Comparison of ENCODE assay signal across 9 cellular contexts in genomic region chr7:151863386-151864079, GRCh38. TPM values are rescaled to one million over a fixed set of nuclear protein-coding genes. Genes with fewer than 3 reads are reported as not detected.
DNase-seq lines count a peak whose midpoint lies in the region; ATAC-seq and TF ChIP-seq lines count a peak whose summit lies in the region.
"Had no signal": no experiment of that assay in that cellular context is flagged by ENCODE, and none has a peak within 500 bp of the region (broad histone marks: within the 10 kb centered on the region; RNA-seq: fewer than 3 reads in every experiment).

No MANE protein-coding gene starts in this region.

- no peaks in the 10 kb centered on the region for H3K9me3 Mint-ChIP-seq in GM23338

- TF ChIP-seq POLR2A in stomach (IDR thresholded peaks at IDR 0.05) = no peak

- H3F3A ChIP-seq in DOHH2 (ENCODE audit: control insufficient read depth, insufficient read depth) (no peaks in the 10 kb centered on the region), GM23338 (replicated peaks; ENCODE audit: low read depth) (no peaks in the 10 kb centered on the region)

- H3K79me2 ChIP-seq in DOHH2 (ENCODE audit: control insufficient read depth, low read length) = no peaks in the 10 kb centered on the region
- H3K79me2 ChIP-seq in GM23338 (replicated peaks; ENCODE audit: insufficient read depth) = no peaks in the 10 kb centered on the region
- no peaks in the 10 kb centered on the region for H3K79me2 ChIP-seq in mesendoderm (ENCODE audit: control insufficient read depth, insufficient read depth, low read length)

- H4K8ac ChIP-seq in mesendoderm (ENCODE audit: low read depth, low read length) = no peak overlapping the region

- H3K36me3 Mint-ChIP-seq in GM23338 (ENCODE audit: low read depth) = no peaks in the 10 kb centered on the region

- no peak overlapping the region for H3K4ac ChIP-seq in mesendoderm (ENCODE audit: low read depth, low read length)

- no peak overlapping the region for H3K9ac ChIP-seq in mesendoderm (ENCODE audit: low read length)

- H3K36me3 ChIP-seq in DOHH2 (ENCODE audit: control insufficient read depth, low read length) (no peaks in the 10 kb centered on the region), GM23338 (ENCODE audit: insufficient read depth) (no peaks in the 10 kb centered on the region), mesendoderm (ENCODE audit: control insufficient read depth, insufficient read depth, low read length) (no peaks in the 10 kb centered on the region), stomach (peaks cover 0 to 12% (median 9%) of the 10 kb centered on the region in 4 donors)
- H3K36me3 ChIP-seq: SJCRH30 had no signal

- H3K79me1 ChIP-seq in mesendoderm (ENCODE audit: low read length) = no peaks in the 10 kb centered on the region

- H3K27ac Mint-ChIP-seq in GM23338 = no peak overlapping the region

- no peak overlapping the region for H2BK120ac ChIP-seq in mesendoderm (ENCODE audit: low read depth, low read length)

- H2BK15ac ChIP-seq in mesendoderm (replicated peaks; ENCODE audit: low read depth) = no peak overlapping the region

- H3K4me3 Mint-ChIP-seq in GM23338 = no peak overlapping the region

- WGBS in mesendoderm (ENCODE audit: extremely low coverage, insufficient coverage, low lambda C conversion rate) = no CpG with 5 or more reads among the region's 11 CpGs
- 89 to 93% (median 92%) methylated on average over 11 of the region's 11 CpGs for WGBS in stomach, 5 donors

- no peak overlapping the region for H3K56ac ChIP-seq in mesendoderm (ENCODE audit: low read length)

- H2AFZ ChIP-seq in GM23338 = no peak overlapping the region

- intact Hi-C loops in stomach (cut with DNase I; ENCODE audit: low total_unique reads) = no loop called here

- H3K27ac ChIP-seq in DOHH2 (ENCODE audit: low read depth, low read length) = no peak overlapping the region
- no peak overlapping the region for H3K27ac ChIP-seq in GM23338 (ENCODE audit: low read depth)
- no peak overlapping the region for H3K27ac ChIP-seq in mesendoderm (ENCODE audit: low read depth, low read length)
- H3K27ac ChIP-seq in stomach = no peak overlapping the region
- H3K27ac ChIP-seq: SJCRH30 had no signal

- H3K9me2 ChIP-seq in DOHH2 (replicated peaks; ENCODE audit: control insufficient read depth, low read length) (no peaks in the 10 kb centered on the region), GM23338 (ENCODE audit: insufficient read depth) (no peaks in the 10 kb centered on the region)

- H3K27me3 Mint-ChIP-seq in GM23338 (ENCODE audit: insufficient read depth, low read depth, poor library complexity) = peaks cover 12% of the 10 kb centered on the region

- TF ChIP-seq CTCF in DOHH2 (IDR thresholded peaks at IDR 0.05; ENCODE audit: low read depth, low read length, poor library complexity, severe bottlenecking) (peak; percentile 12), GM23338 (conservative IDR thresholded peaks at IDR 0.05; ENCODE audit: low read depth in 2 of 2) (peak; percentile 44 to 68), stomach (IDR thresholded peaks at IDR 0.05) (no peak)

- no peak overlapping the region for H2BK5ac ChIP-seq in mesendoderm (ENCODE audit: low read length)

- no peak overlapping the region for H2AK5ac ChIP-seq in mesendoderm (ENCODE audit: low read length)

- H3K23ac ChIP-seq in mesendoderm (ENCODE audit: low read length) = no peak overlapping the region

- H3K4me1 ChIP-seq in DOHH2 (ENCODE audit: control insufficient read depth, low read length) (no peaks in the 10 kb centered on the region), GM23338 (ENCODE audit: insufficient read depth) (peaks cover 3% of the 10 kb centered on the region), mesendoderm (ENCODE audit: control insufficient read depth, low read depth, low read length) (no peaks in the 10 kb centered on the region), stomach (peaks cover 9 to 35% (median 26%) of the 10 kb centered on the region in 4 donors)

- H3K18ac ChIP-seq in mesendoderm (ENCODE audit: low read length) = no peak overlapping the region

- no peak overlapping the region for H4K5ac ChIP-seq in mesendoderm (ENCODE audit: low read length)

- no peak overlapping the region for H3K4me3 ChIP-seq in DOHH2 (ENCODE audit: low read length)
- no peak overlapping the region for H3K4me3 ChIP-seq in GM23338
- no peak overlapping the region for H3K4me3 ChIP-seq in mesendoderm (ENCODE audit: low read length)
- H3K4me3 ChIP-seq in stomach = no peak overlapping the region
- H3K4me3 ChIP-seq: SJCRH30 had no signal

- H3K4me1 Mint-ChIP-seq in GM23338 = peaks cover 14% of the 10 kb centered on the region

- H3K27me3 ChIP-seq in DOHH2 (ENCODE audit: control insufficient read depth, low read length) (no peaks in the 10 kb centered on the region; the same call in 1 of the 2 replicates), GM23338 (ENCODE audit: insufficient read depth) (no peaks in the 10 kb centered on the region), mesendoderm (ENCODE audit: insufficient read depth, low read length, poor library complexity) (no peaks in the 10 kb centered on the region), stomach (no peaks in the 10 kb centered on the region)
- H3K27me3 ChIP-seq: SJCRH30 had no signal

- no peak for TF ChIP-seq EP300 in stomach (IDR thresholded peaks at IDR 0.05)

- no peaks in the 10 kb centered on the region for H3K9me3 ChIP-seq in DOHH2 (ENCODE audit: control insufficient read depth, insufficient read depth, low read length)
- H3K9me3 ChIP-seq in stomach = no peaks in the 10 kb centered on the region
- H3K9me3 ChIP-seq: SJCRH30 had no signal

- peak; percentile 82 for ATAC-seq in GM23338
- no peak for ATAC-seq in GM18909 (IDR thresholded peaks at IDR 0.05; ENCODE audit: poor library complexity, unreplicated experiment)

- no peaks in the 10 kb centered on the region for H4K20me1 ChIP-seq in DOHH2 (ENCODE audit: control insufficient read depth, insufficient read depth, low read depth, low read length)
- H4K20me1 ChIP-seq in GM23338 (replicated peaks; ENCODE audit: insufficient read depth) = no peaks in the 10 kb centered on the region

- peak; percentile 65 for DNase-seq in GM23338 (ENCODE audit: low spot score)
- DNase-seq in SW480 (ENCODE audit: low spot score) = peak; percentile 41
- peak; percentile 84 for DNase-seq in mesendoderm
- no peak for DNase-seq in GOT3 (lab: John Stamatoyannopoulos, UW)
- no peak for DNase-seq in stomach
- DNase-seq: stimulated activated CD4-positive, alpha-beta T cell treated with anti-CD3 and anti-CD28 coated beads, Interleukin-15, amount 100 ng/mL, for 24 hours had no signal

- H3K4me2 ChIP-seq in DOHH2 (ENCODE audit: low read length) (no peak overlapping the region), GM23338 (no peak overlapping the region), mesendoderm (ENCODE audit: low read length) (no peak overlapping the region)

TF ChIP-seq in GM23338, 12 proteins besides CTCF, POLR2A, EP300 and RAD21:
- TF ChIP-seq EZH2 (IDR thresholded peaks at IDR 0.05; ENCODE audit: low read depth, unreplicated experiment) = no peak
- TF ChIP-seq STAT1 (IDR thresholded peaks at IDR 0.05; ENCODE audit: unreplicated experiment) = no peak
- TF ChIP-seq JUNB (IDR thresholded peaks at IDR 0.05; ENCODE audit: unreplicated experiment) = no peak

RNA-seq across cellular contexts. Expression of gene PRKAG2, which starts 13.4 kb away (rescaled TPM):
- total RNA-seq in GM23338 (2014; rRNA removed; shearing (Covaris generic)) = 11.4 and 14.9 TPM in 2 replicates
- polyA plus RNA-seq in GM23338 (2016; fragmentation: Nextera tagmentation; extraction: Ambion mirVana) (6.3 and 9.1 TPM in 2 replicates), stomach (10 to 100 TPM; 19.9 to 27.9 (median 26.3) TPM)
- polyA plus RNA-seq in mesendoderm (2013, experiment 1 of 2) = 12.7 TPM
- polyA plus RNA-seq in mesendoderm (2013, experiment 2 of 2) = 12.3 TPM
- 100 to 1,000 TPM in 1 of 5 donors, 10 to 100 TPM in 4; 56.7 to 302 (median 70.3) TPM for total RNA-seq in stomach

Comparison
In these comparisons a context has a peak if more than half of its experiments do, and no peak if none do; other contexts are left out.
1. CTCF ChIP-seq: peak in DOHH2 (single experiment) and GM23338 (2 of 2); none in stomach (0 of 7).
2. DNase-seq: peak in GM23338 (single experiment), SW480 (single experiment) and mesendoderm (single experiment); none in GOT3 (single experiment) and stomach (single experiment).